Comparison of ENCODE assay signal across 1 cellular context in genomic region chr5:171494452-171495121, GRCh38.
TF ChIP-seq lines count a peak whose summit lies in the region.

No MANE protein-coding gene starts in this region.

TF ChIP-seq in HEK293, 187 proteins besides CTCF, POLR2A, EP300 and RAD21 (continued from another document):
- TF ChIP-seq TCF7L2 (IDR thresholded peaks at IDR 0.05; ENCODE audit: borderline replicate concordance, low read depth, low read length): no peak
- TF ChIP-seq ZNF623 (tag by site-specific recombination; IDR thresholded peaks at IDR 0.05): no peak
- peak; percentile 30 for TF ChIP-seq IKZF3 (tag by site-specific recombination; IDR thresholded peaks at IDR 0.05)
- TF ChIP-seq FEZF1 (tag by site-specific recombination; IDR thresholded peaks at IDR 0.05): 0 out of 2 replicates have a peak, but pooled peaks have one; percentile 29
- TF ChIP-seq ZNF660 (tag by site-specific recombination; IDR thresholded peaks at IDR 0.05): peak; percentile 74
- TF ChIP-seq PRDM10 (tag by site-specific recombination; IDR thresholded peaks at IDR 0.05): peak; percentile 70
- 0 out of 2 replicates have a peak, but pooled peaks have one; percentile 36 for TF ChIP-seq ZNF692 (tag by site-specific recombination; IDR thresholded peaks at IDR 0.05)
- TF ChIP-seq ZNF394 (tag by site-specific recombination; IDR thresholded peaks at IDR 0.05; ENCODE audit: borderline replicate concordance): peak; percentile 60; the same call in 1 of the 2 replicates
- TF ChIP-seq ZNF561 (tag by site-specific recombination; IDR thresholded peaks at IDR 0.05; ENCODE audit: borderline replicate concordance): peak; percentile 68; the same call in 1 of the 2 replicates
- peak; percentile 57; the same call in 1 of the 2 replicates for TF ChIP-seq BCL11A (tag by site-specific recombination; IDR thresholded peaks at IDR 0.05; ENCODE audit: low read depth)
- no peak for TF ChIP-seq GLI2 (tag by site-specific recombination; IDR thresholded peaks at IDR 0.05; ENCODE audit: borderline replicate concordance, low read depth)
- peak; percentile 93 for TF ChIP-seq PATZ1 (tag by site-specific recombination; IDR thresholded peaks at IDR 0.05)
- TF ChIP-seq KLF1 (tag by site-specific recombination; IDR thresholded peaks at IDR 0.05): peak; percentile 61
- TF ChIP-seq ZNF148 (tag by site-specific recombination; IDR thresholded peaks at IDR 0.05; ENCODE audit: borderline replicate concordance): no peak
- TF ChIP-seq KLF8 (tag by site-specific recombination; IDR thresholded peaks at IDR 0.05): peak; percentile 65; the same call in 1 of the 2 replicates
